Comparison of ENCODE assay signal across 1 cellular context in genomic region chr16:81314603-81315270, GRCh38.
A peak's percentile ranks its signal among the peaks of the same experiment; 100 is the strongest.
TF ChIP-seq lines count a peak whose summit lies in the region.

GAN (plus strand) TSS chr16:81314962; CDS start chr16:81315114, 152 bp downstream.

TF ChIP-seq in HEK293, 187 proteins besides CTCF, POLR2A, EP300 and RAD21 (continued from another document and continues in another):
- TF ChIP-seq ZNF518A (tag by site-specific recombination; conservative IDR thresholded peaks at IDR 0.05; ENCODE audit: low read depth) (0 out of 2 replicates have a peak, but pooled peaks have one; percentile 30), ZBTB21 (tag by site-specific recombination; IDR thresholded peaks at IDR 0.05) (no peak), ZNF510 (tag by site-specific recombination; IDR thresholded peaks at IDR 0.05; ENCODE audit: insufficient replicate concordance) (no peak), ZNF548 (tag by site-specific recombination; IDR thresholded peaks at IDR 0.05) (no peak), HIC1 (tag by site-specific recombination; IDR thresholded peaks at IDR 0.05) (no peak), ATF2 (tag by site-specific recombination; IDR thresholded peaks at IDR 0.05; ENCODE audit: low read depth) (0 out of 2 replicates have a peak, but pooled peaks have one; percentile 8), ZNF391 (tag by site-specific recombination; IDR thresholded peaks at IDR 0.05; ENCODE audit: borderline replicate concordance, low read depth) (0 out of 2 replicates have a peak, but pooled peaks have one; percentile 16), ZNF677 (tag by site-specific recombination; IDR thresholded peaks at IDR 0.05) (no peak), MEIS1 (CRISPR knock-in tag; IDR thresholded peaks at IDR 0.05; ENCODE audit: borderline replicate concordance) (no peak), ZBTB8A (tag by site-specific recombination; IDR thresholded peaks at IDR 0.05) (no peak), ZNF132 (tag by site-specific recombination; IDR thresholded peaks at IDR 0.05; ENCODE audit: borderline replicate concordance) (no peak), ZNF350 (tag by site-specific recombination; IDR thresholded peaks at IDR 0.05) (no peak), ZNF223 (tag by site-specific recombination; IDR thresholded peaks at IDR 0.05) (peak; percentile 81; the same call in 1 of the 2 replicates), ZFP3 (tag by site-specific recombination; IDR thresholded peaks at IDR 0.05; ENCODE audit: low read depth) (no peak), ZFHX2 (tag by site-specific recombination; conservative IDR thresholded peaks at IDR 0.05) (peak; percentile 95), ZNF670 (tag by site-specific recombination; IDR thresholded peaks at IDR 0.05; ENCODE audit: low read depth) (0 out of 2 replicates have a peak, but pooled peaks have one; percentile 19), ZNF544 (tag by site-specific recombination; IDR thresholded peaks at IDR 0.05) (no peak), PRDM1 (tag by site-specific recombination; IDR thresholded peaks at IDR 0.05) (no peak), ZNF660 (tag by site-specific recombination; IDR thresholded peaks at IDR 0.05) (peak; percentile 60), GFI1B (tag by site-specific recombination; IDR thresholded peaks at IDR 0.05) (no peak), ZNF449 (tag by site-specific recombination; IDR thresholded peaks at IDR 0.05) (0 out of 2 replicates have a peak, but pooled peaks have one; percentile 7), PATZ1 (tag by site-specific recombination; IDR thresholded peaks at IDR 0.05) (peak; percentile 90), EGR2 (tag by site-specific recombination; IDR thresholded peaks at IDR 0.05; ENCODE audit: low read depth) (peak; percentile 90), FEZF1 (tag by site-specific recombination; IDR thresholded peaks at IDR 0.05) (no peak), ZNF335 (tag by site-specific recombination; conservative IDR thresholded peaks at IDR 0.05) (peak; percentile 79), ZSCAN5A (tag by site-specific recombination; IDR thresholded peaks at IDR 0.05) (no peak), KLF17 (tag by site-specific recombination; IDR thresholded peaks at IDR 0.05) (0 out of 2 replicates have a peak, but pooled peaks have one; percentile 16), ZXDB (tag by site-specific recombination; IDR thresholded peaks at IDR 0.05) (peak; percentile 91), ZBTB1 (tag by site-specific recombination; IDR thresholded peaks at IDR 0.05) (no peak), ZNF23 (tag by site-specific recombination; IDR thresholded peaks at IDR 0.05; ENCODE audit: borderline replicate concordance) (no peak), ZNF157 (tag by site-specific recombination; IDR thresholded peaks at IDR 0.05) (no peak), ZNF2 (tag by site-specific recombination; IDR thresholded peaks at IDR 0.05) (peak; percentile 38; the same call in 1 of the 2 replicates), ZBTB20 (tag by site-specific recombination; IDR thresholded peaks at IDR 0.05) (peak; percentile 30; the same call in 1 of the 2 replicates), ZNF174 (tag by site-specific recombination; IDR thresholded peaks at IDR 0.05) (0 out of 2 replicates have a peak, but pooled peaks have one; percentile 60), ZNF398 (tag by site-specific recombination; IDR thresholded peaks at IDR 0.05) (no peak), ZNF155 (tag by site-specific recombination; IDR thresholded peaks at IDR 0.05) (no peak), BCL11A (tag by site-specific recombination; IDR thresholded peaks at IDR 0.05; ENCODE audit: low read depth) (no peak), KLF10 (tag by site-specific recombination; IDR thresholded peaks at IDR 0.05) (no peak), KLF1 (tag by site-specific recombination; IDR thresholded peaks at IDR 0.05) (peak; percentile 68; the same call in 1 of the 2 replicates), TRIM28 (IDR thresholded peaks at IDR 0.05; ENCODE audit: borderline replicate concordance, low read length) (no peak), OSR2 (tag by site-specific recombination; IDR thresholded peaks at IDR 0.05) (0 out of 2 replicates have a peak, but pooled peaks have one; percentile 14), ZNF776 (tag by site-specific recombination; IDR thresholded peaks at IDR 0.05; ENCODE audit: borderline replicate concordance) (no peak), ZNF48 (tag by site-specific recombination; IDR thresholded peaks at IDR 0.05) (no peak), ZNF362 (tag by site-specific recombination; IDR thresholded peaks at IDR 0.05) (no peak), ZNF175 (tag by site-specific recombination; IDR thresholded peaks at IDR 0.05) (no peak)
